9 cellular contexts compared by ENCODE assay signal in the genomic region with DNA sequence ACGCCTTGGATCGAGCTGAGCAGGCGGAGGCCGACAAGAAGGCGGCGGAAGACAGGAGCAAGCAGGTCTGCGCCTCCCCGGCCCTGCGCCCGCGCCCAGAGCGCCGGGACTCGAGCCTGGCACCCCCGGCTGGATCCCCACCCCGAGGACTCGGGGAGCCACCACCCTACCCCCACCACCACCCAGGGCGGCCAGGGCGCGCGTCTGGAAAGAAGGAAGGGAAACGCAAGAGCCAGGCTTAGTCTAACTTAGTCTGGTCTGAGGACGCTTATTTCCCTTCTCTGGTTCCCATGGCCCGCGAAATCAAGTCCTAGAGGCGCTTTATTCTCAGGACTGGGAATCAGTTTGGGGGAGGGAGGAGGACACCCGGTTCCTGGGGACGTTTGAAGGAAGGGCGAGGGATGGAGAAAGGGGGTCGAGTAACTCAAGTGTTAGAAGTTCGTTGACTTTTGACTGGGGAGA. TPM values are rescaled to one million over a fixed set of nuclear protein-coding genes. Genes with fewer than 3 reads are reported as not detected.
DNase-seq lines count a peak whose midpoint lies in the region; FAIRE-seq and TF ChIP-seq lines count a peak whose summit lies in the region.
"Had no signal": no experiment of that assay in that cellular context is flagged by ENCODE, and none has a peak within 500 bp of the region (broad histone marks: within the 10 kb centered on the region; RNA-seq: fewer than 3 reads in every experiment).

No MANE protein-coding gene starts in this region.

- no peak for TF ChIP-seq EP300 in H1 (IDR thresholded peaks at IDR 0.05; ENCODE audit: borderline replicate concordance in 1 of 2, low read depth in 2 of 2, low read length in 2 of 2)

- H4K20me1 ChIP-seq in H1 (replicated peaks in 1 of 2; ENCODE audit: control insufficient read depth in 1 of 2, insufficient read depth in 2 of 2, low read length in 2 of 2) = peaks cover 3 to 6% of the 10 kb centered on the region in 2 experiments

- H4K91ac ChIP-seq in H1 (replicated peaks; ENCODE audit: insufficient read length, low read length) = peak overlapping the region; percentile 76

- 3% methylated on average over 19 of the region's 31 CpGs; no CpG with 5 or more reads in 1 of the 2 experiments for WGBS in H1 (ENCODE audit: extremely low coverage in 1 of 2, insufficient coverage in 1 of 2, insufficient read length in 1 of 2, insufficient replicate concordance in 2 of 2, low coverage in 1 of 2, low lambda C conversion rate in 2 of 2, missing lambda C conversion rate in 1 of 2), 2 experiments

- H3K27ac Mint-ChIP-seq in IgD-negative memory B cell = peak overlapping the region in 1 of 3 donors; percentile 67

- H3K36me3 Mint-ChIP-seq in IgD-negative memory B cell = no peaks in the 10 kb centered on the region

- H3K9ac ChIP-seq in H1 (replicated peaks in 1 of 4; ENCODE audit: extremely low read depth in 1 of 4, low read depth in 3 of 4, low read length in 3 of 4) (peak overlapping the region; percentile 83 to 95 (median 88)), muscle layer of colon (ENCODE audit: low read length) (peak overlapping the region; percentile 69)

- no peak overlapping the region for H3K4ac ChIP-seq in H1 (replicated peaks; ENCODE audit: insufficient read length, low read depth, low read length)

- peak overlapping the region; percentile 87 to 94 for H3K4me2 ChIP-seq in H1 (ENCODE audit: insufficient read depth in 1 of 2, low read depth in 2 of 2, low read length in 2 of 2)

- no peak for TF ChIP-seq RAD21 in H1 (IDR thresholded peaks at IDR 0.05 in 1 of 2, conservative IDR thresholded peaks at IDR 0.05 in 1 of 2; ENCODE audit: low read depth in 2 of 2, low read length in 2 of 2)

- H3K27me3 Mint-ChIP-seq in IgD-negative memory B cell = peaks cover 43% of the 10 kb centered on the region

- no peak overlapping the region for H4K8ac ChIP-seq in H1 (ENCODE audit: extremely low read depth, insufficient read depth, low read length)

- no peaks in the 10 kb centered on the region for H3K9me3 Mint-ChIP-seq in IgD-negative memory B cell

- no peaks in the 10 kb centered on the region for H3K79me1 ChIP-seq in H1 (ENCODE audit: low read depth, low read length)

- H3K27me3 ChIP-seq in H1 (replicated peaks in 1 of 4; ENCODE audit: control insufficient read depth in 3 of 4, extremely low read depth in 1 of 4, insufficient read depth in 3 of 4, low read length in 3 of 4) = peaks cover 0 to 3% (median 0%) of the 10 kb centered on the region in 4 experiments; a peak in 2 of 7 replicates
- no peaks in the 10 kb centered on the region for H3K27me3 ChIP-seq in muscle layer of colon (ENCODE audit: control insufficient read depth in 1 of 2, insufficient read depth in 2 of 2, low read length in 2 of 2)

- H3K4me1 ChIP-seq in H1 (replicated peaks in 1 of 4; ENCODE audit: control insufficient read depth in 3 of 4, insufficient read depth in 4 of 4, low read length in 3 of 4) = peaks cover 14 to 47% (median 28%) of the 10 kb centered on the region in 4 experiments
- peaks cover 15% of the 10 kb centered on the region for H3K4me1 ChIP-seq in muscle layer of colon (ENCODE audit: insufficient read depth, low read length)

- peak overlapping the region; percentile 98 for H3K18ac ChIP-seq in H1 (ENCODE audit: extremely low read depth, low read length)

- no peak overlapping the region for H2BK20ac ChIP-seq in H1 (ENCODE audit: low read length)

- DNase-seq in AG04449 (ENCODE audit: low read depth, low spot score) (no peak), H1 (ENCODE audit: low read depth in 1 of 2, low spot score in 2 of 2) (no peak), HCEC 1CT (no peak), kidney tubule cell (ENCODE audit: low spot score) (no peak), NCI-H2227 (lab: John Stamatoyannopoulos, UW; ENCODE audit: unreplicated experiment) (no peak), middle frontal gyrus (ENCODE audit: extremely low spot score, low spot score) (no peak)

- H2BK120ac ChIP-seq in H1 (replicated peaks; ENCODE audit: low read depth, low read length) = no peak overlapping the region

- H3K79me2 ChIP-seq in H1 (ENCODE audit: control insufficient read depth in 1 of 2, insufficient read depth in 2 of 2, low read length in 2 of 2) = peaks cover 0 to 24% of the 10 kb centered on the region in 2 experiments; a peak in 2 of 4 replicates

- H3K9me3 ChIP-seq in H1 (ENCODE audit: insufficient read depth in 2 of 2, low read depth in 1 of 2, low read length in 1 of 2) (no peaks in the 10 kb centered on the region), muscle layer of colon (ENCODE audit: low read length) (no peaks in the 10 kb centered on the region)

- H3K27ac ChIP-seq in H1 (ENCODE audit: low read depth, low read length) (peak overlapping the region; percentile 76), muscle layer of colon (ENCODE audit: low read depth, low read length) (peak overlapping the region; percentile 86)

- no peak overlapping the region; the same call in 1 of the 2 replicates for H2BK12ac ChIP-seq in H1 (ENCODE audit: low read depth, low read length)

- no peak overlapping the region for H2AK5ac ChIP-seq in H1 (ENCODE audit: low read depth, low read length)

- POLR2A ChIA-PET in AG04449 (lab: Yijun Ruan, JAX) = interaction anchor here (0.6 to 8.1 kb wide), 31 partner anchors 9 to 264 kb away, joined by 3 to 99 read pairs (median 5); no protein-coding TSS in a partner anchor
- POLR2A ChIA-PET in H1 (lab: Charles Lee; ENCODE audit: partially characterized antibody) = interaction anchor here (0.7 to 30.9 kb wide), 25 partner anchors 9 to 264 kb away, joined by 3 to 635 read pairs (median 4); no protein-coding TSS in a partner anchor

- H2BK5ac ChIP-seq in H1 (ENCODE audit: low read depth, low read length) = peak overlapping the region; percentile 86

- TF ChIP-seq CTCF in AG04449 (IDR thresholded peaks at IDR 0.05; ENCODE audit: insufficient read depth, low read length, missing control alignments) = no peak
- TF ChIP-seq CTCF in H1 (IDR thresholded peaks at IDR 0.05; ENCODE audit: control extremely low read depth in 1 of 3, insufficient read depth in 1 of 3, low read depth in 1 of 3, low read length in 3 of 3) = no peak

- no peak overlapping the region for H3K23ac ChIP-seq in H1 (ENCODE audit: insufficient read length)

- H3K4me3 ChIP-seq in AG04449 (ENCODE audit: low read depth, low read length) = peak overlapping the region; percentile 91
- peak overlapping the region; percentile 92 to 98 (median 96) for H3K4me3 ChIP-seq in H1 (ENCODE audit: extremely low read depth in 1 of 4, insufficient read depth in 2 of 4, low read depth in 3 of 4, low read length in 4 of 4)
- peak overlapping the region; percentile 64 to 81 for H3K4me3 ChIP-seq in muscle layer of colon (ENCODE audit: low read depth in 1 of 2, low read length in 2 of 2)
- H3K4me3 ChIP-seq: GM12878 had no signal

- no peak overlapping the region for H3K14ac ChIP-seq in H1 (ENCODE audit: insufficient read length)

- no peak; a peak in 1 of 3 replicates for TF ChIP-seq POLR2A in H1 (IDR thresholded peaks at IDR 0.05; ENCODE audit: control extremely low read depth in 1 of 2, low read depth in 2 of 2, low read length in 2 of 2)

- H2AFZ ChIP-seq in H1 (ENCODE audit: low read length) = no peak overlapping the region

- H2BK15ac ChIP-seq in H1 (ENCODE audit: low read length) = no peak overlapping the region

- H4K5ac ChIP-seq in H1 (ENCODE audit: insufficient read length, low read depth, low read length) = peak overlapping the region; percentile 89

- H3K4me1 Mint-ChIP-seq in IgD-negative memory B cell = peaks cover 4 to 11% (median 10%) of the 10 kb centered on the region in 3 donors

- peak overlapping the region; percentile 67 for H3K56ac ChIP-seq in H1 (replicated peaks; ENCODE audit: insufficient read length, low read depth, low read length)

- H3K36me3 ChIP-seq in H1 (ENCODE audit: control insufficient read depth in 2 of 4, insufficient read depth in 4 of 4, low read length in 3 of 4) = peaks cover 8 to 44% (median 15%) of the 10 kb centered on the region in 4 experiments; a peak in 7 of 8 replicates
- H3K36me3 ChIP-seq in muscle layer of colon (ENCODE audit: insufficient read depth, low read length) = peaks cover 40% of the 10 kb centered on the region

- peaks cover 15% of the 10 kb centered on the region; the same call in 1 of the 2 replicates for H3K23me2 ChIP-seq in H1 (ENCODE audit: low read depth, low read length)

- CTCF ChIA-PET in AG04449 (lab: Yijun Ruan, JAX) (interaction anchor here (0.8 to 1.1 kb wide), 2 partner anchors 20 to 259 kb away, joined by 3 to 4 read pairs; no protein-coding TSS in a partner anchor), H1 (lab: Charles Lee; ENCODE audit: partially characterized antibody) (interaction anchor here (0.8 to 2.5 kb wide), 3 partner anchors 20 to 115 kb away, joined by 3 to 8 read pairs (median 3); no protein-coding TSS in a partner anchor)

- H3K4me3 Mint-ChIP-seq in IgD-negative memory B cell = peak overlapping the region; percentile 68 to 94 (median 86)

- no peak for FAIRE-seq in H1 (lab: Jason Lieb, UNC)
- FAIRE-seq: GM12878 had no signal

TF ChIP-seq in H1, 55 proteins besides CTCF, POLR2A, EP300 and RAD21 (continues in another document):
- TF ChIP-seq TAF7 (optimal IDR thresholded peaks at IDR 0.05; ENCODE audit: borderline replicate concordance, low read depth, low read length) (peak; percentile 15), NANOG (IDR thresholded peaks at IDR 0.05; ENCODE audit: insufficient read depth, low read depth, low read length, poor library complexity, severe bottlenecking) (no peak), BCL11A (IDR thresholded peaks at IDR 0.05; ENCODE audit: low read depth in 2 of 2, low read length in 2 of 2) (no peak), KDM5A (IDR thresholded peaks at IDR 0.05; ENCODE audit: low read length) (no peak), SIN3A (conservative IDR thresholded peaks at IDR 0.05 in 1 of 2, IDR thresholded peaks at IDR 0.05 in 1 of 2; ENCODE audit: low read depth in 1 of 2, low read length in 2 of 2) (no peak), TEAD4 (IDR thresholded peaks at IDR 0.05; ENCODE audit: low read depth, low read length) (no peak), HDAC2 (IDR thresholded peaks at IDR 0.05; ENCODE audit: borderline replicate concordance in 1 of 2, low read depth in 2 of 2, low read length in 2 of 2) (no peak), JUND (IDR thresholded peaks at IDR 0.05; ENCODE audit: low read length) (no peak), ASH2L (IDR thresholded peaks at IDR 0.05; ENCODE audit: low read length) (peak; percentile 45), KDM4A (IDR thresholded peaks at IDR 0.05; ENCODE audit: low read depth, low read length, severe bottlenecking) (peak; percentile 7)

RNA-seq across cellular contexts. Expression of gene TPM1, which starts 0.4 kb away (rescaled TPM):
- polyA plus RNA-seq in IgD-negative memory B cell (5.4 TPM), H1 (2011; rRNA removed) (246 and 258 TPM in 2 replicates)
- total RNA-seq in H1 (2021; fragmentation: NEBNext Ultra II Directional; extraction: Animal tissue kit (Norgen Biotek cat#: 25700)) = 571 and 579 TPM in 2 replicates
- 481 TPM for polyA plus RNA-seq in H1 (2011; cell fraction: cytosol; rRNA removed)
- polyA plus RNA-seq in H1 (2011; cell fraction: nucleus; rRNA removed) = 537 TPM
- 409 to 588 TPM (median 457 TPM) in 4 replicates for polyA plus RNA-seq in H1 (2012, experiment 1 of 2)
- 113 TPM for polyA plus RNA-seq in H1 (2012, experiment 2 of 2)
- 292 TPM for polyA plus RNA-seq in H1 (2013, experiment 1 of 2)
- 291 TPM for polyA plus RNA-seq in H1 (2013, experiment 2 of 2)
- 221 and 265 TPM in 2 replicates for polyA minus RNA-seq in H1 (2011; rRNA and poly(A)+ RNA removed)
- 225 TPM for polyA minus RNA-seq in H1 (2011; cell fraction: cytosol; rRNA and poly(A)+ RNA removed)
- polyA minus RNA-seq in H1 (2011; cell fraction: nucleus; rRNA and poly(A)+ RNA removed) = 741 TPM

Comparison
In these comparisons a context has a peak if more than half of its experiments do, and no peak if none do; other contexts are left out.
1. RNA of gene TPM1, which starts 0.4 kb away (polyA plus RNA-seq): 113 to 588 TPM in H1; 5.4 TPM in IgD-negative memory B cell (single experiment); every median in the first group is over 10 times any median in the second.
2. Peak in every context shown above with its lines, with median percentiles within 50 percentile points of each other: H3K4me3 ChIP-seq.